In the genomic region with DNA sequence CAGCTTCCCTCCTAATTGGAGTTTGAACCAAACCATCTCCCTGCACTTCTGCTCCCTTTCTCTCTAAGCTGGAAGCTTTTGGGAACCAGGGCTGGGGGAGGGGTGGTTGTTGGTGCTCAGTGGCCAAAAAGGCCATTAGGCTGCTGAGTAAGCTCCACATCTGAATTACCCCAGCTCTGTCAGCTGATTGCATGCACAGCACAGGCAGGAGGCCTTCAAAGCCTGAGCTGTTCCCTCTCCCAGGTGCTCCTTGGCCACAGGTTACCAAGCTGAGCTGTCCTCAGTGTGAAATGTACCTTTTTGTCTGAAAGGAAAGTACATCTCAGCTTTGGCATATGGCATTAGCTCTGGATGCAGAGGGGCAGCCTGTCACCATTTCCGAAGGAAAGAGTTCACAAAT, we compare ENCODE assay signal across 10 cellular contexts. TPM values are rescaled to one million over a fixed set of nuclear protein-coding genes. Genes with fewer than 3 reads are reported as not detected.
DNase-seq lines count a peak whose midpoint lies in the region; ATAC-seq and TF ChIP-seq lines count a peak whose summit lies in the region.
"Had no signal": no experiment of that assay in that cellular context is flagged by ENCODE, and none has a peak within 500 bp of the region (broad histone marks: within the 10 kb centered on the region; RNA-seq: fewer than 3 reads in every experiment).

No MANE protein-coding gene starts in this region.

- H3K9me2 ChIP-seq in GM23248 (ENCODE audit: insufficient read depth) = no peaks in the 10 kb centered on the region
- H3K9me2 ChIP-seq in OCI-LY1 (ENCODE audit: low read depth, low read length) = no peaks in the 10 kb centered on the region

- H3K27ac ChIP-seq in GM23248 (peak overlapping the region; percentile 91), OCI-LY1 (ENCODE audit: low read depth, low read length, poor library complexity, severe bottlenecking) (peak overlapping the region; percentile 14), psoas muscle (no peak overlapping the region)

- 53 to 62% methylated on average over 1 of the region's 1 CpG for WGBS in GM23248 (ENCODE audit: low coverage in 1 of 2, low lambda C conversion rate in 2 of 2, missing lambda C conversion rate in 2 of 2), 2 experiments
- 75 to 88% (median 87%) methylated on average over 1 of the region's 1 CpG for whole genome bisulfite sequencing in psoas muscle, 3 donors

- peaks cover 54% of the 10 kb centered on the region for H3F3A ChIP-seq in GM23248 (ENCODE audit: insufficient read depth)
- H3F3A ChIP-seq in OCI-LY1 (ENCODE audit: insufficient read depth, low read length) = peaks cover 10% of the 10 kb centered on the region; the same call in 1 of the 2 replicates

- H2AFZ ChIP-seq in GM23248 (no peak overlapping the region), OCI-LY1 (ENCODE audit: low read length) (no peak overlapping the region)

- H4K20me1 ChIP-seq in GM23248 (ENCODE audit: insufficient read depth) (no peaks in the 10 kb centered on the region), OCI-LY1 (ENCODE audit: insufficient read depth, low read length) (no peaks in the 10 kb centered on the region)

- DNase-seq in GM23248 (peak; percentile 59), fibroblast of the aortic adventitia (ENCODE audit: low read depth) (peak; percentile 43), psoas muscle (no peak), DMS114 treated with DMSO at 0.1 percent for 48 hours (lab: John Stamatoyannopoulos, UW; ENCODE audit: unreplicated experiment) (no peak), LoVo (ENCODE audit: low spot score) (no peak)
- DNase-seq: activated CD4-positive, alpha-beta memory T cell treated with anti-CD3 and anti-CD28 coated beads, Interleukin-2, amount 10 ng/mL, durations not matched to agents 7 days and 5 days; NCI-H1694; SHP77 treated with DMSO at 0.1 percent for 48 hours had no signal

- intact Hi-C loops in psoas muscle (cut with DNase I) = no loop called here

- no peak overlapping the region for H3K4me3 ChIP-seq in GM23248
- no peak overlapping the region for H3K4me3 ChIP-seq in OCI-LY1 (ENCODE audit: low read depth, low read length, poor library complexity, severe bottlenecking)
- no peak overlapping the region for H3K4me3 ChIP-seq in fibroblast of the aortic adventitia (ENCODE audit: low read depth, low read length)
- H3K4me3 ChIP-seq in psoas muscle = no peak overlapping the region

- H3K9me3 ChIP-seq in GM23248 (ENCODE audit: low read depth) = no peaks in the 10 kb centered on the region
- no peaks in the 10 kb centered on the region for H3K9me3 ChIP-seq in OCI-LY1 (ENCODE audit: low read length)
- H3K9me3 ChIP-seq in psoas muscle = no peaks in the 10 kb centered on the region

- in situ Hi-C loops in GM23248 (cut with MboI) = no loop called here

- H3K79me2 ChIP-seq in GM23248 (ENCODE audit: insufficient read depth) = 0 out of 2 replicates have a peak, but pooled peaks cover under 1% of the 10 kb centered on the region
- no peaks in the 10 kb centered on the region for H3K79me2 ChIP-seq in OCI-LY1 (ENCODE audit: insufficient read depth, low read length)

- H3K4me2 ChIP-seq in GM23248 (ENCODE audit: unreplicated experiment) (no peak overlapping the region), OCI-LY1 (ENCODE audit: low read length) (no peak overlapping the region)

- H3K4me1 ChIP-seq in GM23248 (ENCODE audit: insufficient read depth) = peaks cover 48% of the 10 kb centered on the region
- H3K4me1 ChIP-seq in OCI-LY1 (ENCODE audit: insufficient read depth, low read length, severe bottlenecking) = peaks cover 19% of the 10 kb centered on the region
- H3K4me1 ChIP-seq in psoas muscle = peaks cover 33% of the 10 kb centered on the region

- no peak for TF ChIP-seq CTCF in OCI-LY1 (IDR thresholded peaks at IDR 0.05; ENCODE audit: low read length)
- no peak for TF ChIP-seq CTCF in fibroblast of the aortic adventitia (IDR thresholded peaks at IDR 0.05; ENCODE audit: insufficient read depth, low read length)
- TF ChIP-seq CTCF in psoas muscle (IDR thresholded peaks at IDR 0.05) = no peak

- H3K27me3 ChIP-seq in GM23248 (replicated peaks; ENCODE audit: insufficient read depth) = no peaks in the 10 kb centered on the region
- H3K27me3 ChIP-seq in OCI-LY1 (ENCODE audit: insufficient read depth, low read length) = no peaks in the 10 kb centered on the region
- H3K27me3 ChIP-seq in psoas muscle (ENCODE audit: insufficient read depth in 3 of 3, low read length in 2 of 3) = no peaks in the 10 kb centered on the region

- H3K9ac ChIP-seq in GM23248 (peak overlapping the region; percentile 67; the same call in 1 of the 2 replicates), OCI-LY1 (ENCODE audit: low read length) (no peak overlapping the region)

- ATAC-seq in psoas muscle (peak; percentile 52 to 74 (median 64)), HG02642 (IDR thresholded peaks at IDR 0.05; ENCODE audit: poor library complexity, unreplicated experiment) (no peak)

- peaks cover 13% of the 10 kb centered on the region for H3K36me3 ChIP-seq in GM23248 (ENCODE audit: low read depth)
- peaks cover 37% of the 10 kb centered on the region for H3K36me3 ChIP-seq in OCI-LY1 (ENCODE audit: insufficient read depth, low read length)
- peaks cover 7 to 21% of the 10 kb centered on the region in 2 donors for H3K36me3 ChIP-seq in psoas muscle (ENCODE audit: insufficient read depth in 1 of 2, low read depth in 1 of 2)

RNA-seq across cellular contexts. Expression of gene TBKBP1, which starts 6.2 kb away (rescaled TPM):
- total RNA-seq in GM23248 (2014; rRNA removed; shearing (Covaris generic)) = 12.3 and 25.8 TPM in 2 replicates
- 1.1 and 1.2 TPM in 2 replicates for polyA plus RNA-seq in GM23248 (2016; fragmentation: Nextera tagmentation; extraction: Ambion mirVana)
- 7.9 and 9.5 TPM in 2 replicates for total RNA-seq in fibroblast of the aortic adventitia (ENCODE audit: low replicate concordance)
- total RNA-seq in psoas muscle = 10 to 100 TPM; 14.5 to 20.6 (median 18.9) TPM
- polyA plus RNA-seq in psoas muscle = 10 to 100 TPM in 2 of 3 donors, 1 to 10 TPM in 1; 5.3 to 37.9 (median 27.4) TPM

RNA-seq across cellular contexts. Expression of gene KPNB1, which starts 38.0 kb away (rescaled TPM):
- 421 and 423 TPM in 2 replicates for total RNA-seq in GM23248 (2014; rRNA removed; shearing (Covaris generic))
- polyA plus RNA-seq in GM23248 (2016; fragmentation: Nextera tagmentation; extraction: Ambion mirVana) (54.5 and 59.5 TPM in 2 replicates), psoas muscle (100 to 1,000 TPM in 2 of 3 donors, 10 to 100 TPM in 1; 78.0 to 121 (median 120) TPM)
- total RNA-seq in fibroblast of the aortic adventitia (ENCODE audit: low replicate concordance) (473 and 851 TPM in 2 replicates), psoas muscle (100 to 1,000 TPM; 192 to 323 (median 227) TPM)

RNA-seq across cellular contexts. Expression of gene TBX21, which starts 45.3 kb away (rescaled TPM):
- not detected in 2 replicates for total RNA-seq in GM23248 (2014; rRNA removed; shearing (Covaris generic))
- polyA plus RNA-seq in GM23248 (2016; fragmentation: Nextera tagmentation; extraction: Ambion mirVana) = not detected in 2 replicates
- not detected in 2 replicates for total RNA-seq in fibroblast of the aortic adventitia (ENCODE audit: low replicate concordance)
- total RNA-seq in psoas muscle = under 1 TPM; 0.12 to 0.36 (median 0.19) TPM
- polyA plus RNA-seq in psoas muscle = under 1 TPM in 2 of 3 donors, not detected in 1; 0.04 to 0.12 TPM

Comparison
In these comparisons a context has a peak if more than half of its experiments do, and no peak if none do; other contexts are left out.
1. DNase-seq: peak in GM23248 (single experiment) and fibroblast of the aortic adventitia (single experiment); none in psoas muscle (0 of 2), DMS114 treated with DMSO at 0.1 percent for 48 hours (single experiment) and LoVo (single experiment).